In genomic region chr6:129500958-129501381, GRCh38 we compare ENCODE assay signal across 8 cellular contexts.
A peak's percentile ranks its signal among the peaks of the same experiment; 100 is the strongest.
DNase-seq lines count a peak whose midpoint lies in the region; ATAC-seq and TF ChIP-seq lines count a peak whose summit lies in the region.

No MANE protein-coding gene starts in this region.

- no peak overlapping the region for H3K4me2 ChIP-seq in DND-41 (ENCODE audit: insufficient read depth, low read length)

- H3K9ac ChIP-seq in DND-41 (ENCODE audit: low read depth, low read length) = no peak overlapping the region

- no peak for DNase-seq in DND-41
- peak; percentile 39 to 67 for DNase-seq in Kasumi-1 (lab: John Stamatoyannopoulos, UW)
- DNase-seq in neural crest cell (ENCODE audit: low read depth, low spot score) = peak; percentile 7
- DNase-seq in NCI-H187 treated with DMSO at 0.1 percent for 48 hours (lab: John Stamatoyannopoulos, UW) = no peak
- DNase-seq in natural killer cell = no peak
- DNase-seq in activated CD4-positive, alpha-beta T cell treated with anti-CD3 and anti-CD28 coated beads for 48 hours = no peak

- no peaks in the 10 kb centered on the region for H3K27me3 Mint-ChIP-seq in brain
- peaks cover 3% of the 10 kb centered on the region for H3K27me3 Mint-ChIP-seq in neural crest cell (ENCODE audit: low read depth)
- H3K27me3 Mint-ChIP-seq in natural killer cell (ENCODE audit: low read depth in 2 of 2) = peaks cover 3 to 6% of the 10 kb centered on the region in 2 donors

- H3K4me3 Mint-ChIP-seq in brain (peak overlapping the region in 3 of 5 experiments; percentile 9 to 34 (median 12)), neural crest cell (peak overlapping the region; percentile 24), natural killer cell (no peak overlapping the region)

- H4K20me1 ChIP-seq in DND-41 (ENCODE audit: insufficient read depth, low read length) = no peaks in the 10 kb centered on the region

- no peak overlapping the region for H3K27ac ChIP-seq in DND-41 (ENCODE audit: low read length)

- no peak overlapping the region for H3K4me3 ChIP-seq in DND-41 (ENCODE audit: low read depth in 1 of 2, low read length in 2 of 2)

- peaks cover 52% of the 10 kb centered on the region for H3K4me1 Mint-ChIP-seq in brain
- peaks cover 23% of the 10 kb centered on the region for H3K4me1 Mint-ChIP-seq in neural crest cell
- H3K4me1 Mint-ChIP-seq in natural killer cell = peaks cover 11 to 13% of the 10 kb centered on the region in 2 donors

- no peaks in the 10 kb centered on the region for H3K79me2 ChIP-seq in DND-41 (ENCODE audit: insufficient read depth, low read length)

- no peaks in the 10 kb centered on the region for H3K36me3 ChIP-seq in DND-41 (ENCODE audit: insufficient read depth, low read length)

- peaks cover 8% of the 10 kb centered on the region; the same call in 1 of the 2 replicates for H3K4me1 ChIP-seq in DND-41 (ENCODE audit: insufficient read depth, low read length)

- H3K36me3 Mint-ChIP-seq in brain (no peaks in the 10 kb centered on the region), neural crest cell (ENCODE audit: low read depth) (no peaks in the 10 kb centered on the region), natural killer cell (no peaks in the 10 kb centered on the region)

- intact Hi-C loops in natural killer cell (cut with micrococcal nuclease) = no loop called here

- H3K27ac Mint-ChIP-seq in brain (peak overlapping the region in 4 of 5 experiments; percentile 71 to 96 (median 90)), neural crest cell (ENCODE audit: unreplicated experiment) (peak overlapping the region; percentile 72), natural killer cell (no peak overlapping the region)

- no peak overlapping the region for H2AFZ ChIP-seq in DND-41 (ENCODE audit: low read depth, low read length)

- ATAC-seq in DND-41 (ENCODE audit: insufficient read depth, low read depth) (peak; percentile 61), GM18511 (IDR thresholded peaks at IDR 0.05; ENCODE audit: unreplicated experiment) (no peak), natural killer cell (no peak)

- no peaks in the 10 kb centered on the region for H3K27me3 ChIP-seq in DND-41 (ENCODE audit: insufficient read depth, low read length, poor library complexity)

- TF ChIP-seq CTCF in DND-41 (IDR thresholded peaks at IDR 0.05; ENCODE audit: borderline replicate concordance, extremely low read depth, low read length, poor library complexity, severe bottlenecking) (peak; percentile 59), brain (conservative IDR thresholded peaks at IDR 0.05) (peak in 1 of 2 experiments; percentile 44), neural crest cell (conservative IDR thresholded peaks at IDR 0.05) (peak; percentile 60), natural killer cell (IDR thresholded peaks at IDR 0.05) (no peak)

- no peaks in the 10 kb centered on the region for H3K9me3 ChIP-seq in DND-41 (ENCODE audit: insufficient read depth, low read length, severe bottlenecking)

- no peaks in the 10 kb centered on the region for H3K9me3 Mint-ChIP-seq in brain
- H3K9me3 Mint-ChIP-seq in neural crest cell = no peaks in the 10 kb centered on the region
- no peaks in the 10 kb centered on the region for H3K9me3 Mint-ChIP-seq in natural killer cell

Comparison
In these comparisons a context has a peak if more than half of its experiments do, and no peak if none do; other contexts are left out.
1. DNase-seq: peak in Kasumi-1 (2 of 2) and neural crest cell (single experiment); none in DND-41 (single experiment), NCI-H187 treated with DMSO at 0.1 percent for 48 hours (single experiment), natural killer cell (single experiment) and activated CD4-positive, alpha-beta T cell treated with anti-CD3 and anti-CD28 coated beads for 48 hours (single experiment).
2. H3K27ac Mint-ChIP-seq: peak in brain (4 of 5) and neural crest cell (single experiment); none in natural killer cell (0 of 2).